14 cellular contexts compared by ENCODE assay signal in the genomic region with DNA sequence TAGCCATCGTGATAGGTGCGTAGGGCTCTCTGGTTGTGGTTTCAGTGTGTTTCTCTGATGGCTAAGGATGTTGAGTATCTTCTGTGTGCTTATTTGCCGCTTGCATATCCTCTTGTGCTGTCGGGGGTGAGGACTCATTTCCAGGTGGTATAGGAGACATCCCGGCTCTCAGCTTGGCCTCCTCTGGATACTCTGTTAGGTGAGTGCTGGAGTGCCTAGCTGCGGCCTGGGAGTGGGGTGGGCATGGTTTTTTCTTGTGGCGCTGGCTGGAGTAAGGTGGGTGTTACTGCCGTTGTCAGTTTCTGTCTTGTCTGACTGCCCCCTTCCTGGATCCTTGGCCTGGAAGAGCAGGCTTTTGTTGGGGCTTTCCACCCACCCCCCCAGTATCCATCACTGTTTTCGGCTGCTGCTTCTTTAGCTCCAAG.
DNase-seq lines count a peak whose midpoint lies in the region; TF ChIP-seq lines count a peak whose summit lies in the region.
"Had no signal": no experiment of that assay in that cellular context is flagged by ENCODE, and none has a peak within 500 bp of the region (broad histone marks: within the 10 kb centered on the region; RNA-seq: fewer than 3 reads in every experiment).

No MANE protein-coding gene starts in this region.

- H3K9me3 ChIP-seq in breast epithelium (no peaks in the 10 kb centered on the region), ovary (no peaks in the 10 kb centered on the region)
- H3K9me3 ChIP-seq: esophagus muscularis mucosa had no signal

- TF ChIP-seq CTCF in MCF 10A (IDR thresholded peaks at IDR 0.05; ENCODE audit: unreplicated experiment): no peak
- no peak for TF ChIP-seq CTCF in breast epithelium (IDR thresholded peaks at IDR 0.05)
- TF ChIP-seq CTCF in type B pancreatic cell (conservative IDR thresholded peaks at IDR 0.05): no peak
- no peak for TF ChIP-seq CTCF in ovary (IDR thresholded peaks at IDR 0.05)

- peak overlapping the region; percentile 61 for H3K27ac Mint-ChIP-seq in MCF 10A (ENCODE audit: low read depth, unreplicated experiment)
- peak overlapping the region; percentile 85 for H3K27ac Mint-ChIP-seq in type B pancreatic cell

- TF ChIP-seq EP300 in ovary (IDR thresholded peaks at IDR 0.05): no peak

- TF ChIP-seq POLR2A in breast epithelium (IDR thresholded peaks at IDR 0.05) (no peak), ovary (IDR thresholded peaks at IDR 0.05) (no peak)

- H3K27me3 Mint-ChIP-seq in MCF 10A (ENCODE audit: insufficient read depth, unreplicated experiment): no peaks in the 10 kb centered on the region
- no peaks in the 10 kb centered on the region for H3K27me3 Mint-ChIP-seq in type B pancreatic cell

- peaks cover 55% of the 10 kb centered on the region for H3K4me1 Mint-ChIP-seq in MCF 10A (ENCODE audit: insufficient read depth, unreplicated experiment)
- peaks cover 25% of the 10 kb centered on the region for H3K4me1 Mint-ChIP-seq in type B pancreatic cell (ENCODE audit: unreplicated experiment)

- CTCF ChIA-PET in MCF 10A (lab: Yijun Ruan, JAX): interaction anchor here (1.0 to 2.5 kb wide), 6 partner anchors 8 to 70 kb away, joined by 3 to 7 read pairs (median 4); partner anchors contain the start of gene DGKD

- H3K36me3 ChIP-seq in breast epithelium (no peaks in the 10 kb centered on the region), ovary (no peaks in the 10 kb centered on the region)
- H3K36me3 ChIP-seq: esophagus muscularis mucosa had no signal

- BruUV-seq in MCF 10A (replicated peaks; lab: Mats Ljungman, UMichigan): no TSS peak

- POLR2A ChIA-PET in MCF 10A (lab: Yijun Ruan, JAX): interaction anchor here (1.2 to 7.0 kb wide), 5 partner anchors 9 to 268 kb away, joined by 3 to 80 read pairs (median 13); no protein-coding TSS in a partner anchor

- H3K4me3 ChIP-seq in breast epithelium (no peak overlapping the region), ovary (no peak overlapping the region)
- H3K4me3 ChIP-seq: esophagus muscularis mucosa had no signal

- H3K4me1 ChIP-seq in breast epithelium: no peaks in the 10 kb centered on the region
- H3K4me1 ChIP-seq in ovary (ENCODE audit: insufficient read depth): peaks cover 16% of the 10 kb centered on the region

- H3K36me3 Mint-ChIP-seq in MCF 10A (ENCODE audit: insufficient read depth, unreplicated experiment) (peaks cover 8% of the 10 kb centered on the region), type B pancreatic cell (peaks cover 5% of the 10 kb centered on the region)

- 93 to 97% (median 94%) methylated on average over 9 of the region's 9 CpGs for WGBS in ovary, 3 donors

- DNase-seq in MCF 10A (ENCODE audit: unreplicated experiment) (no peak), breast epithelium (ENCODE audit: low spot score in 2 of 2) (no peak), mesenteric fat pad (ENCODE audit: low spot score) (peak; percentile 81), type B pancreatic cell (ENCODE audit: extremely low spot score, unreplicated experiment) (peak; percentile 29), GM19238 (ENCODE audit: insufficient read length, low spot score) (no peak), ovary (no peak), NCI-H1092 (lab: John Stamatoyannopoulos, UW) (no peak)
- peak; percentile 44 for DNase-seq in activated CD8-positive, alpha-beta memory T cell treated with anti-CD3 and anti-CD28 coated beads, Interleukin-2, amount 50 U/mL, for 48 hours
- DNase-seq: DMS79; hippocampal formation; NCI-H1048; NCI-H345; stimulated activated CD4-positive, alpha-beta T cell treated with anti-CD3 and anti-CD28 coated beads, Interleukin-12 subunit alpha, Interleukin-12 subunit beta, amount 100 ng/mL, for 4 hours had no signal

- H3K27me3 ChIP-seq in breast epithelium: no peaks in the 10 kb centered on the region
- no peaks in the 10 kb centered on the region for H3K27me3 ChIP-seq in ovary
- H3K27me3 ChIP-seq: esophagus muscularis mucosa had no signal

- no peaks in the 10 kb centered on the region for H3K9me3 Mint-ChIP-seq in MCF 10A (ENCODE audit: unreplicated experiment)
- peaks cover 6% of the 10 kb centered on the region for H3K9me3 Mint-ChIP-seq in type B pancreatic cell

- no peak overlapping the region for H3K4me3 Mint-ChIP-seq in MCF 10A (ENCODE audit: unreplicated experiment)
- no peak overlapping the region for H3K4me3 Mint-ChIP-seq in type B pancreatic cell

- intact Hi-C loops in MCF 10A (cut with micrococcal nuclease) (no loop called here), breast epithelium (cut with DNase I; ENCODE audit: low total_unique reads) (no loop called here), ovary (cut with DNase I) (no loop called here)

- H3K27ac ChIP-seq in breast epithelium (peak overlapping the region in 1 of 2 donors; percentile 65), ovary (no peak overlapping the region)
- H3K27ac ChIP-seq: esophagus muscularis mucosa had no signal

Comparison
In these comparisons a context has a peak if more than half of its experiments do, and no peak if none do; other contexts are left out.
1. DNase-seq: peak in activated CD8-positive, alpha-beta memory T cell treated with anti-CD3 and anti-CD28 coated beads, Interleukin-2, amount 50 U/mL, for 48 hours (single experiment), mesenteric fat pad (single experiment) and type B pancreatic cell (single experiment); none in MCF 10A (single experiment), breast epithelium (0 of 2), GM19238 (single experiment), ovary (0 of 5) and NCI-H1092 (single experiment).